ENCODE assay signal across 12 cellular contexts in the genomic region with DNA sequence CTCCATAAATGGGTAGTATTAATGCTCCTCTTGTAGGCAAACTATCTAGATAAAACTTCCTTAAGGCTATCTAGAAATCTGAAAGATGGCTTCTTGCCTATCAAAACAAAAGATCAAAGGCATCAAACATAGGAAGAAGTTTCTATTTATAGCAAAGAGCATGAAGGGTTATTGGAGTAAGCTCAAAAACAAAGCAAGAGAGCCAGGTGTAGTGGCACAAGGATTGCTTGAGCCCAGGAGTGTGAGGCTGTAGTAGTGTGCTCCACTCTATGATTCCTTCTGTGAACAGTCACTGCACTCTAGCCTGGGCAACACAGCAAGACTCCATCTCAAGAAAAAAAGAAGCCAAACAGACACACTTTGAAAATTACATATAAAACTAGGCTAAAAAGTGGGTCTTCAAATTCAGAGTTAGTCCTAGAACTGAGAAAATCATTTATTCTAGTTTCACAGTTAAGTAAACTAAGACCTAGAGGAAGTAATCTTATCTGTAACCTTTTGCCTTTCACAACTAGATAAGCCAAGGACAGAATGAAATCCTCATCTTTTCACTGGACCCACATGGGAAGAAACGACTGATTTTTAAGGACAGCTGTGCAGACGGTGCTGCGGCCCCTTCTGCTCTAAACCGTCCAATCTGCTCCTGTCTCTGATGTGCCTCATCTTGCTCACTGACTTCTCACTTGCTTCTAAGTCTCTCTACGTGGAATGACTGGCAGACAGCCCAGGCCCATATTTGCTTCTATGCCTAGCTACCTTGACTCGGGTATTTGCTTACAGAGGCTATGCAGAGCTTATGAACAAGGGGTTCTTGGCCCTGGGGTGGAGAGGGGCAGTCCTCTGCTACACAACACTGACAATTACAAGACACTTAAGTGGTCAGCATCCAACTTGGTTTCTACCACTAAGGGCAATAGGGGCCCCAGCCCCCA. TPM values are rescaled to one million over a fixed set of nuclear protein-coding genes. Genes with fewer than 3 reads are reported as not detected.
DNase-seq lines count a peak whose midpoint lies in the region; ATAC-seq and TF ChIP-seq lines count a peak whose summit lies in the region.
"Had no signal": no experiment of that assay in that cellular context is flagged by ENCODE, and none has a peak within 500 bp of the region (broad histone marks: within the 10 kb centered on the region; RNA-seq: fewer than 3 reads in every experiment).

No MANE protein-coding gene starts in this region.

- H3K9me3 Mint-ChIP-seq in effector memory CD8-positive, alpha-beta T cell: no peaks in the 10 kb centered on the region
- H3K9me3 Mint-ChIP-seq: neural crest cell had no signal

- no peak for DNase-seq in right atrium auricular region (ENCODE audit: low spot score)
- no peak for DNase-seq in Right ventricle myocardium inferior (ENCODE audit: missing footprints)
- peak in 6 of 7 donors; percentile 31 to 71 (median 50) for DNase-seq in adrenal gland
- no peak for DNase-seq in activated CD4-positive, CD25-positive, alpha-beta regulatory T cell treated with anti-CD3 and anti-CD28 coated beads, Interleukin-2, amount 50 U/mL, for 72 hours
- no peak for DNase-seq in effector memory CD8-positive, alpha-beta T cell
- DNase-seq: NCI-H226, RPMI8226 had no signal

- H3K36me3 ChIP-seq in right atrium auricular region (peaks cover 30% of the 10 kb centered on the region), adrenal gland (replicated peaks in 1 of 2) (peaks cover 0 to 20% of the 10 kb centered on the region in 2 donors), muscle layer of duodenum (ENCODE audit: control insufficient read depth in 1 of 2, insufficient read depth in 2 of 2, low read length in 2 of 2) (peaks cover 26 to 38% of the 10 kb centered on the region in 2 donors)

- H3K27ac ChIP-seq in right atrium auricular region (peak overlapping the region; percentile 6 to 17), adrenal gland (peak overlapping the region in 2 of 5 donors; percentile 24 to 28), muscle layer of duodenum (ENCODE audit: low read length) (peak overlapping the region; percentile 47)
- H3K27ac ChIP-seq: BLaER1 treated with 17β-estradiol and CSF1 and Interleukin-3, amounts not matched to agents 10 nM and 100 nM had no signal

- H3K4me1 Mint-ChIP-seq in effector memory CD8-positive, alpha-beta T cell (ENCODE audit: low read depth in 2 of 2): peaks cover 10 to 21% of the 10 kb centered on the region in 2 donors
- H3K4me1 Mint-ChIP-seq: neural crest cell had no signal

- ATAC-seq in Right ventricle myocardium inferior (no peak), GM21447 (IDR thresholded peaks at IDR 0.05; ENCODE audit: unreplicated experiment) (no peak), GM21390 (IDR thresholded peaks at IDR 0.05; ENCODE audit: unreplicated experiment) (no peak)
- no peak for ATAC-seq in effector memory CD8-positive, alpha-beta T cell (replicated peaks)

- H3K9me3 ChIP-seq in right atrium auricular region (no peaks in the 10 kb centered on the region), adrenal gland (replicated peaks in 1 of 3) (no peaks in the 10 kb centered on the region), muscle layer of duodenum (ENCODE audit: control insufficient read depth in 1 of 2, low read length in 2 of 2) (no peaks in the 10 kb centered on the region)

- H3K27ac Mint-ChIP-seq in effector memory CD8-positive, alpha-beta T cell: no peak overlapping the region

- TF ChIP-seq POLR2A in adrenal gland (IDR thresholded peaks at IDR 0.05): no peak

- H3K4me1 ChIP-seq in right atrium auricular region: peaks cover 0 to 30% of the 10 kb centered on the region in 2 donors
- peaks cover 14 to 20% of the 10 kb centered on the region in 2 donors for H3K4me1 ChIP-seq in adrenal gland (replicated peaks in 1 of 2)
- peaks cover 6 to 32% of the 10 kb centered on the region in 2 donors for H3K4me1 ChIP-seq in muscle layer of duodenum (ENCODE audit: control insufficient read depth in 1 of 2, insufficient read depth in 2 of 2, low read length in 2 of 2)

- H3K4me3 Mint-ChIP-seq in effector memory CD8-positive, alpha-beta T cell: peak overlapping the region in 1 of 2 donors; percentile 13
- H3K4me3 Mint-ChIP-seq: neural crest cell had no signal

- H3K4me3 ChIP-seq in right atrium auricular region (no peak overlapping the region), adrenal gland (no peak overlapping the region), muscle layer of duodenum (ENCODE audit: low read depth in 1 of 2, low read length in 2 of 2) (no peak overlapping the region)
- H3K4me3 ChIP-seq: BLaER1 treated with 17β-estradiol and CSF1 and Interleukin-3, amounts not matched to agents 10 nM and 100 nM had no signal

- H3K27me3 Mint-ChIP-seq in effector memory CD8-positive, alpha-beta T cell: no peaks in the 10 kb centered on the region

- no peaks in the 10 kb centered on the region for H3K27me3 ChIP-seq in right atrium auricular region
- no peaks in the 10 kb centered on the region for H3K27me3 ChIP-seq in adrenal gland
- H3K27me3 ChIP-seq in muscle layer of duodenum (ENCODE audit: low read depth, low read length): no peaks in the 10 kb centered on the region
- H3K27me3 ChIP-seq: BLaER1 treated with 17β-estradiol and CSF1 and Interleukin-3, amounts not matched to agents 10 nM and 100 nM had no signal

- 24 to 44% (median 39%) methylated on average over 6 of the region's 6 CpGs for WGBS in adrenal gland, 4 donors

- peaks cover 20% of the 10 kb centered on the region for H3K36me3 Mint-ChIP-seq in effector memory CD8-positive, alpha-beta T cell (ENCODE audit: insufficient read depth)

- TF ChIP-seq CTCF in right atrium auricular region (IDR thresholded peaks at IDR 0.05): no peak
- TF ChIP-seq CTCF in adrenal gland (IDR thresholded peaks at IDR 0.05): no peak

- intact Hi-C loops in Right ventricle myocardium inferior (cut with DNase I) (no loop called here), adrenal gland (cut with DNase I) (no loop called here)

RNA-seq across cellular contexts. Expression of a gene that starts 50.0 kb away (rescaled TPM):
- total RNA-seq in right atrium auricular region (10 to 100 TPM; 60.0 to 75.9 TPM), Right ventricle myocardium inferior (42.5 TPM), adrenal gland (100 to 1,000 TPM in 2 of 8 donors, 10 to 100 TPM in 6; 56.2 to 102 (median 87.6) TPM)
- polyA plus RNA-seq in adrenal gland: 10 to 100 TPM; 16.8 to 57.6 (median 24.5) TPM

Comparison
In these comparisons a context has a peak if more than half of its experiments do, and no peak if none do; other contexts are left out.
1. DNase-seq: peak in adrenal gland (6 of 7); none in right atrium auricular region (single experiment), Right ventricle myocardium inferior (single experiment), activated CD4-positive, CD25-positive, alpha-beta regulatory T cell treated with anti-CD3 and anti-CD28 coated beads, Interleukin-2, amount 50 U/mL, for 72 hours (single experiment) and effector memory CD8-positive, alpha-beta T cell (0 of 3).